Comparison of ENCODE assay signal across 8 cellular contexts in the genomic region with DNA sequence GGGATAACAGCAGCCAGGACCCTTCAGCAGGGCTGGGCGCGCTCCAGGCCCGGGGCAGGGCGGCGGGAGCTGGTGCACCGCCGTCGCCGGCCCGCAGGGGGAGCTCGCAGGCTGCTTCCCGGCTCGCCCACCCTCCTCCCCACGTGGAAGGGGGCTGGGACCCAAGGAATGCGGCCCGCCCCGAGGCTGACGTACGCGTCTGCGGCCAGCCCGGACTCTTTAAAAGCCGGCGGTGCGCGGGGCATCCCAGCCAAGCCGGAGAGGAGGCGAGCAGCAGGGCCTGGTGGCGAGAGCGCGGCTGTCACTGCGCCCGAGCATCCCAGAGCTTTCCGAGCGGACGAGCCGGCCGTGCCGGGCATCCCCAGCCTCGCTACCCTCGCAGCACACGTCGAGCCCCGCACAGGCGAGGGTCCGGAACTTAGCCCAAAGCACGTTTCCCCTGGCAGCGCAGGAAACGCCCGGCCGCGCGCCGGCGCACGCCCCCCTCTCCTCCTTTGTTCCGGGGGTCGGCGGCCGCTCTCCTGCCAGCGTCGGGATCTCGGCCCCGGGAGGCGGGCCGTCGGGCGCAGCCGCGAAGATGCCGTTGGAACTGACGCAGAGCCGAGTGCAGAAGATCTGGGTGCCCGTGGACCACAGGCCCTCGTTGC. TPM values are rescaled to one million over a fixed set of nuclear protein-coding genes. Genes with fewer than 3 reads are reported as not detected.
DNase-seq lines count a peak whose midpoint lies in the region; ATAC-seq and TF ChIP-seq lines count a peak whose summit lies in the region.

A gene (plus strand): TSS at position 249 of the 647 bp plus-strand sequence. CDS start 329 bp downstream, at position 578.

- intact Hi-C loops in breast epithelium (cut with DNase I; ENCODE audit: low total_unique reads): loop anchor here (5.0 to 10.0 kb wide), 3 partner anchors 41 to 202 kb away; no protein-coding TSS in a partner anchor

- H3K4me1 ChIP-seq in breast epithelium (peaks cover 12 to 19% of the 10 kb centered on the region in 2 donors), smooth muscle cell (ENCODE audit: low read depth) (peaks cover 22% of the 10 kb centered on the region)

- H3K36me3 ChIP-seq in WERI-Rb-1: no peaks in the 10 kb centered on the region
- no peaks in the 10 kb centered on the region for H3K36me3 ChIP-seq in breast epithelium
- H3K36me3 ChIP-seq in smooth muscle cell (ENCODE audit: low read depth): no peaks in the 10 kb centered on the region

- peak; percentile 94 for TF ChIP-seq POLR2A in breast epithelium (IDR thresholded peaks at IDR 0.05)

- peak; percentile 70 for ATAC-seq in HG02763 (IDR thresholded peaks at IDR 0.05; ENCODE audit: unreplicated experiment)

- peak within 1 kb of the TSS; percentile 98 for H3K4me2 ChIP-seq in smooth muscle cell

- TF ChIP-seq CTCF in WERI-Rb-1 (IDR thresholded peaks at IDR 0.05; ENCODE audit: low read depth, low read length) (peak; percentile 80), breast epithelium (IDR thresholded peaks at IDR 0.05) (peak; percentile 95 to 98 (median 98)), smooth muscle cell (IDR thresholded peaks at IDR 0.05; ENCODE audit: borderline replicate concordance, insufficient read depth, poor library complexity, severe bottlenecking) (peak; percentile 87)

- H3K27me3 ChIP-seq in WERI-Rb-1 (ENCODE audit: insufficient read depth, low read depth, severe bottlenecking) (peaks cover 36% of the 10 kb centered on the region), breast epithelium (no peaks in the 10 kb centered on the region), smooth muscle cell (ENCODE audit: low read depth) (no peaks in the 10 kb centered on the region)

- H3K27ac ChIP-seq in WERI-Rb-1: no peak within 1 kb of the TSS
- peak within 1 kb of the TSS; percentile 90 to 95 for H3K27ac ChIP-seq in breast epithelium
- H3K27ac ChIP-seq in smooth muscle cell (ENCODE audit: low read depth): peak within 1 kb of the TSS; percentile 88

- H3K79me2 ChIP-seq in smooth muscle cell (ENCODE audit: low read depth): peaks cover 50% of the 10 kb centered on the region

- H3K4me3 ChIP-seq in WERI-Rb-1 (ENCODE audit: low read depth, low read length) (peak within 1 kb of the TSS; percentile 8; the same call in 1 of the 2 replicates), breast epithelium (peak within 1 kb of the TSS; percentile 76 to 89 (median 83)), smooth muscle cell (peak within 1 kb of the TSS; percentile 93)

- H2AFZ ChIP-seq in smooth muscle cell (ENCODE audit: low read depth): no peak within 1 kb of the TSS

- H3K9ac ChIP-seq in smooth muscle cell (ENCODE audit: low read depth): peak within 1 kb of the TSS; percentile 86

- H3F3A ChIP-seq in smooth muscle cell (ENCODE audit: low read depth): no peaks in the 10 kb centered on the region

- H3K9me3 ChIP-seq in WERI-Rb-1 (ENCODE audit: severe bottlenecking) (no peaks in the 10 kb centered on the region), breast epithelium (no peaks in the 10 kb centered on the region), smooth muscle cell (replicated peaks; ENCODE audit: low read depth) (no peaks in the 10 kb centered on the region)

- DNase-seq in NCI-H2081 (lab: John Stamatoyannopoulos, UW) (peak; percentile 67 to 75), NCI-H2081 treated with DMSO at 0.1 percent for 48 hours (lab: John Stamatoyannopoulos, UW) (no peak), NCI-H1436 treated with DMSO at 0.1 percent for 48 hours (lab: John Stamatoyannopoulos, UW) (peak; percentile 40), WERI-Rb-1 (peak; percentile 42), breast epithelium (ENCODE audit: low spot score in 2 of 2) (peak; percentile 93 to 96), iPS-NIHi11 (ENCODE audit: low spot score) (peak; percentile 96), smooth muscle cell (lab: John Stamatoyannopoulos, UW; ENCODE audit: unreplicated experiment) (peak; percentile 94)

- peaks cover 52% of the 10 kb centered on the region for H4K20me1 ChIP-seq in smooth muscle cell (ENCODE audit: low read depth)

- WGBS in smooth muscle cell (ENCODE audit: low lambda C conversion rate): 1% methylated on average over 56 of the region's 75 CpGs

RNA-seq across cellular contexts. Expression of the gene that starts here (rescaled TPM):
- 100 to 1,000 TPM in 2 of 3 donors, 10 to 100 TPM in 1; 94.8 to 240 (median 144) TPM for total RNA-seq in breast epithelium
- total RNA-seq in smooth muscle cell: 45.7 and 61.3 TPM in 2 replicates
- 68.3 and 73.4 TPM in 2 replicates for polyA plus RNA-seq in smooth muscle cell

Comparison
In these comparisons a context has a peak if more than half of its experiments do, and no peak if none do; other contexts are left out.
1. H3K4me3 ChIP-seq: peak in every context shown above with its lines; median percentile 93 in smooth muscle cell; 83 in breast epithelium; 8 in WERI-Rb-1.